In the genomic region with DNA sequence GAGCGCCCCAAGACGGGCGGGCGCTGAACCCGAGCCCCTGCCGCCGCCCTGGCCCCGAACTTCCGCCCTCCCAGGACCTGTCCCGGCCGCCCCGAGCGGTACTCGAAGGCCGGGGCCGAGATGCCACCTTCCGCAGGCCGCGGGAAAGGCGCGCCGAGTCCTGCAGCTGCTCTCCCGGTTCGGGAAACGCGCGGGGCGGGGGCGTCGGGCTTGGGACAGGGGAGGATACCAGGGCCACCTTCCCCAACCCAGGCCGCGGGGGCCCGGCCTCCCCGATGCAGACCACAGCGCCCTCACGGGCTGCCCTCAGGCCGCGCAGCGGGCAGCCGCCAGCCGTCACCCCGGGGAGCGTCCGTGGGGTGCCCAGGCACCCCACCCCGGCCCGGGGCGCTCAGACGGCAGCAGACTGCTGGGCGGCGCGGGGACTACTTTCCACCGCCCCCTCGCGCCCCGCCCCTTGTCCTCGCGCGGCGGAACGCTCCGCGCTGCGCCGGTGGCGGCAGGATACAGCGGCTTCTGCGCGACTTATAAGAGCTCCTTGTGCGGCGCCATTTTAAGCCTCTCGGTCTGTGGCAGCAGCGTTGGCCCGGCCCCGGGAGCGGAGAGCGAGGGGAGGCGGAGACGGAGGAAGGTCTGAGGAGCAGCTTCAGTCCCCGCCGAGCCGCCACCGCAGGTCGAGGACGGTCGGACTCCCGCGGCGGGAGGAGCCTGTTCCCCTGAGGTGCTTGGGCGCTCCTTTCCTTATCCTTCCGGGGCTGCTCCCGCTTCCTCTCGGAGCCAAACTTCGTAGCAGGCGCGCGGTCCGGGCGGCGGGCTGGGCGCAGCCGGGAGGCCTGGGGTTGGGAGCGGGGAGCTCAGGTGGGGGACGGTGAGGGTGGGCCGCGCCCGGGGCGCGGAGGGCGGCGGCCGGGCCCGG, we compare ENCODE assay signal across 1 cellular context.
TF ChIP-seq lines count a peak whose summit lies in the region.

A gene (plus strand): TSS at position 556 of the 916 bp plus-strand sequence. CDS start 24,564 bp downstream, outside the sequence.

TF ChIP-seq in HepG2, 621 proteins besides CTCF, POLR2A, EP300 and RAD21 (continued from another document and continues in another):
- TF ChIP-seq, protein P1, sequence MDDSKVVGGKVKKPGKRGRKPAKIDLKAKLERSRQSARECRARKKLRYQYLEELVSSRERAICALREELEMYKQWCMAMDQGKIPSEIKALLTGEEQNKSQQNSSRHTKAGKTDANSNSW (CRISPR knock-in tag; IDR thresholded peaks at IDR 0.05; ENCODE audit: borderline replicate concordance) = peak; percentile 95
- TF ChIP-seq KLF11 (CRISPR knock-in tag; IDR thresholded peaks at IDR 0.05) (peak; percentile 94; the same call in 1 of the 2 replicates), ZNF619 (CRISPR knock-in tag; IDR thresholded peaks at IDR 0.05) (peak; percentile 39; the same call in 1 of the 2 replicates), CCDC6 (CRISPR knock-in tag; IDR thresholded peaks at IDR 0.05) (peak; percentile 97), KMT2B (CRISPR knock-in tag; IDR thresholded peaks at IDR 0.05) (peak; percentile 95), RARG (CRISPR knock-in tag; IDR thresholded peaks at IDR 0.05; ENCODE audit: low read depth) (0 out of 2 replicates have a peak, but pooled peaks have one; percentile 90), HMG20B (CRISPR knock-in tag; conservative IDR thresholded peaks at IDR 0.05) (peak; percentile 83), ZFY (CRISPR knock-in tag; IDR thresholded peaks at IDR 0.05) (peak; percentile 86), ZNF678 (CRISPR knock-in tag; IDR thresholded peaks at IDR 0.05) (peak; percentile 77; the same call in 1 of the 2 replicates), SOX13 (IDR thresholded peaks at IDR 0.05) (no peak; the same call in 1 of the 2 replicates), SOX13 (CRISPR knock-in tag; conservative IDR thresholded peaks at IDR 0.05 in 1 of 2, IDR thresholded peaks at IDR 0.05 in 1 of 2) (peak in 1 of 2 experiments; percentile 81; a peak in 2 of 4 replicates), SP140L (CRISPR knock-in tag; IDR thresholded peaks at IDR 0.05; ENCODE audit: borderline replicate concordance) (no peak), POGZ (CRISPR knock-in tag; IDR thresholded peaks at IDR 0.05) (peak; percentile 100), AHR (CRISPR knock-in tag; IDR thresholded peaks at IDR 0.05) (peak; percentile 97), ZBTB7B (CRISPR knock-in tag; IDR thresholded peaks at IDR 0.05) (peak; percentile 94), HNF4G (IDR thresholded peaks at IDR 0.05; ENCODE audit: borderline replicate concordance, low read depth, low read length) (peak; percentile 65; the same call in 1 of the 2 replicates), HNF4G (CRISPR knock-in tag; IDR thresholded peaks at IDR 0.05; ENCODE audit: borderline replicate concordance, low read depth) (peak; percentile 16; the same call in 1 of the 2 replicates), MIXL1 (CRISPR knock-in tag; IDR thresholded peaks at IDR 0.05) (peak; percentile 90), ZNF543 (CRISPR knock-in tag; IDR thresholded peaks at IDR 0.05) (peak; percentile 91), TSC22D2 (CRISPR knock-in tag; IDR thresholded peaks at IDR 0.05; ENCODE audit: borderline replicate concordance) (peak; percentile 96), AGO2 (optimal IDR thresholded peaks at IDR 0.05; ENCODE audit: low read depth, low read length) (peak; percentile 89), ZFP36L1 (CRISPR knock-in tag; IDR thresholded peaks at IDR 0.05) (peak; percentile 59; the same call in 1 of the 2 replicates), ZNF570 (CRISPR knock-in tag; IDR thresholded peaks at IDR 0.05; ENCODE audit: borderline replicate concordance) (peak; percentile 79; the same call in 1 of the 2 replicates), MYC (CRISPR knock-in tag; IDR thresholded peaks at IDR 0.05; ENCODE audit: borderline replicate concordance) (peak; percentile 89), FOXC1 (CRISPR knock-in tag; IDR thresholded peaks at IDR 0.05; ENCODE audit: borderline replicate concordance) (peak; percentile 82; the same call in 1 of the 2 replicates), MAFK (conservative IDR thresholded peaks at IDR 0.05 in 1 of 2, IDR thresholded peaks at IDR 0.05 in 1 of 2; ENCODE audit: low read length in 2 of 2) (no peak), ZSCAN22 (CRISPR knock-in tag; IDR thresholded peaks at IDR 0.05) (no peak), ZFX (CRISPR knock-in tag; IDR thresholded peaks at IDR 0.05; ENCODE audit: low read depth) (peak; percentile 91), YEATS2 (CRISPR knock-in tag; IDR thresholded peaks at IDR 0.05; ENCODE audit: borderline replicate concordance) (peak; percentile 91), ZMYM4 (CRISPR knock-in tag; IDR thresholded peaks at IDR 0.05) (peak; percentile 100), ZNF550 (CRISPR knock-in tag; IDR thresholded peaks at IDR 0.05; ENCODE audit: borderline replicate concordance) (no peak), SMAD9 (CRISPR knock-in tag; IDR thresholded peaks at IDR 0.05) (peak; percentile 93), NR2F1 (CRISPR knock-in tag; IDR thresholded peaks at IDR 0.05) (peak; percentile 11 to 39; a peak in 1 of 4 replicates), KLF12 (CRISPR knock-in tag; IDR thresholded peaks at IDR 0.05; ENCODE audit: borderline replicate concordance) (peak; percentile 96), ZSCAN31 (CRISPR knock-in tag; IDR thresholded peaks at IDR 0.05; ENCODE audit: low read depth) (peak; percentile 91), ZNF180 (CRISPR knock-in tag; IDR thresholded peaks at IDR 0.05; ENCODE audit: borderline replicate concordance, low read depth) (0 out of 2 replicates have a peak, but pooled peaks have one; percentile 32), ZNF7 (CRISPR knock-in tag; IDR thresholded peaks at IDR 0.05) (0 out of 2 replicates have a peak, but pooled peaks have one; percentile 52), RXRA (CRISPR knock-in tag; IDR thresholded peaks at IDR 0.05) (peak; percentile 77; the same call in 1 of the 2 replicates), PCBP2 (optimal IDR thresholded peaks at IDR 0.05; ENCODE audit: low read depth, low read length, poor library complexity, severe bottlenecking) (no peak), EED (CRISPR knock-in tag; IDR thresholded peaks at IDR 0.05) (peak; percentile 94; the same call in 1 of the 2 replicates), HMG20A (CRISPR knock-in tag; IDR thresholded peaks at IDR 0.05; ENCODE audit: borderline replicate concordance) (peak; percentile 58; the same call in 1 of the 2 replicates)
- TF ChIP-seq, protein P2, sequence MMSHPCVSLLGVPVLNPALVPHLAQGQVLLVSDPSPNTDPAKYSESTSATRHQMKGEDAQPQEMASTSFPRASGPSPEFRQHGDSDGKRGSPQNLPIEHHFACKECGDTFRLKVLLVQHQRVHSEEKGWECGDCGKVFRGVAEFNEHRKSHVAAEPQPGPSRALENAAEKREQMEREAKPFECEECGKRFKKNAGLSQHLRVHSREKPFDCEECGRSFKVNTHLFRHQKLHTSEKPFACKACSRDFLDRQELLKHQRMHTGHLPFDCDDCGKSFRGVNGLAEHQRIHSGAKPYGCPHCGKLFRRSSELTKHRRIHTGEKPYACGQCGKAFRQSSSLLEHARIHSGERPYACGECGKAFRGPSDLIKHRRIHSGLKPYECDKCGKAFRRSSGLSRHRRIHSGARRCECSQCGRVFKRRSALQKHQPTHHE (CRISPR knock-in tag; IDR thresholded peaks at IDR 0.05; ENCODE audit: borderline replicate concordance) = no peak
- TF ChIP-seq, protein P3, sequence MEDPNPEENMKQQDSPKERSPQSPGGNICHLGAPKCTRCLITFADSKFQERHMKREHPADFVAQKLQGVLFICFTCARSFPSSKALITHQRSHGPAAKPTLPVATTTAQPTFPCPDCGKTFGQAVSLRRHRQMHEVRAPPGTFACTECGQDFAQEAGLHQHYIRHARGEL (CRISPR knock-in tag; IDR thresholded peaks at IDR 0.05) = no peak
- TF ChIP-seq, protein P4, sequence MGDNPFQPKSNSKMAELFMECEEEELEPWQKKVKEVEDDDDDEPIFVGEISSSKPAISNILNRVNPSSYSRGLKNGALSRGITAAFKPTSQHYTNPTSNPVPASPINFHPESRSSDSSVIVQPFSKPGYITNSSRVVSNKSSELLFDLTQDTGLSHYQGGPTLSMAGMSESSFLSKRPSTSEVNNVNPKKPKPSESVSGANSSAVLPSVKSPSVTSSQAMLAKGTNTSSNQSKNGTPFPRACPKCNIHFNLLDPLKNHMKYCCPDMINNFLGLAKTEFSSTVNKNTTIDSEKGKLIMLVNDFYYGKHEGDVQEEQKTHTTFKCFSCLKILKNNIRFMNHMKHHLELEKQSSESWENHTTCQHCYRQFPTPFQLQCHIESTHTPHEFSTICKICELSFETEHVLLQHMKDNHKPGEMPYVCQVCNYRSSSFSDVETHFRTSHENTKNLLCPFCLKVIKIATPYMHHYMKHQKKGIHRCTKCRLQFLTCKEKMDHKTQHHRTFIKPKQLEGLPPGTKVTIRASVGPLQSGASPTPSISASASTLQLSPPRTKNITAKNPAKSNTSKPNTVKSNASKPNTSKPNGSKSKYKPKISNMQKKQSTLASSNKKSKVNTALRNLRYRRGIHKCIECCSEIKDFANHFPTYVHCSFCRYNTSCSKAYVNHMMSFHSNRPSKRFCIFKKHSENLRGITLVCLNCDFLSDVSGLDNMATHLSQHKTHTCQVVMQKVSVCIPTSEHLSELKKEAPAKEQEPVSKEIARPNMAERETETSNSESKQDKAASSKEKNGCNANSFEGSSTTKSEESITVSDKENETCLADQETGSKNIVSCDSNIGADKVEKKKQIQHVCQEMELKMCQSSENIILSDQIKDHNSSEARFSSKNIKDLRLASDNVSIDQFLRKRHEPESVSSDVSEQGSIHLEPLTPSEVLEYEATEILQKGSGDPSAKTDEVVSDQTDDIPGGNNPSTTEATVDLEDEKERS (CRISPR knock-in tag; IDR thresholded peaks at IDR 0.05) = 0 out of 2 replicates have a peak, but pooled peaks have one; percentile 24
- TF ChIP-seq, protein P5, sequence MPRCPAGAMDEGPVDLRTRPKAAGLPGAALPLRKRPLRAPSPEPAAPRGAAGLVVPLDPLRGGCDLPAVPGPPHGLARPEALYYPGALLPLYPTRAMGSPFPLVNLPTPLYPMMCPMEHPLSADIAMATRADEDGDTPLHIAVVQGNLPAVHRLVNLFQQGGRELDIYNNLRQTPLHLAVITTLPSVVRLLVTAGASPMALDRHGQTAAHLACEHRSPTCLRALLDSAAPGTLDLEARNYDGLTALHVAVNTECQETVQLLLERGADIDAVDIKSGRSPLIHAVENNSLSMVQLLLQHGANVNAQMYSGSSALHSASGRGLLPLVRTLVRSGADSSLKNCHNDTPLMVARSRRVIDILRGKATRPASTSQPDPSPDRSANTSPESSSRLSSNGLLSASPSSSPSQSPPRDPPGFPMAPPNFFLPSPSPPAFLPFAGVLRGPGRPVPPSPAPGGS (CRISPR knock-in tag; IDR thresholded peaks at IDR 0.05) = peak; percentile 94
- TF ChIP-seq, protein P6, sequence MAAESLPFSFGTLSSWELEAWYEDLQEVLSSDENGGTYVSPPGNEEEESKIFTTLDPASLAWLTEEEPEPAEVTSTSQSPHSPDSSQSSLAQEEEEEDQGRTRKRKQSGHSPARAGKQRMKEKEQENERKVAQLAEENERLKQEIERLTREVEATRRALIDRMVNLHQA (CRISPR knock-in tag; IDR thresholded peaks at IDR 0.05) = no peak
- TF ChIP-seq, protein P7, sequence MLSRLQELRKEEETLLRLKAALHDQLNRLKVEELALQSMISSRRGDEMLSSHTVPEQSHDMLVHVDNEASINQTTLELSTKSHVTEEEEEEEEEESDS (CRISPR knock-in tag; IDR thresholded peaks at IDR 0.05; ENCODE audit: borderline replicate concordance) = no peak
- TF ChIP-seq, protein P8, sequence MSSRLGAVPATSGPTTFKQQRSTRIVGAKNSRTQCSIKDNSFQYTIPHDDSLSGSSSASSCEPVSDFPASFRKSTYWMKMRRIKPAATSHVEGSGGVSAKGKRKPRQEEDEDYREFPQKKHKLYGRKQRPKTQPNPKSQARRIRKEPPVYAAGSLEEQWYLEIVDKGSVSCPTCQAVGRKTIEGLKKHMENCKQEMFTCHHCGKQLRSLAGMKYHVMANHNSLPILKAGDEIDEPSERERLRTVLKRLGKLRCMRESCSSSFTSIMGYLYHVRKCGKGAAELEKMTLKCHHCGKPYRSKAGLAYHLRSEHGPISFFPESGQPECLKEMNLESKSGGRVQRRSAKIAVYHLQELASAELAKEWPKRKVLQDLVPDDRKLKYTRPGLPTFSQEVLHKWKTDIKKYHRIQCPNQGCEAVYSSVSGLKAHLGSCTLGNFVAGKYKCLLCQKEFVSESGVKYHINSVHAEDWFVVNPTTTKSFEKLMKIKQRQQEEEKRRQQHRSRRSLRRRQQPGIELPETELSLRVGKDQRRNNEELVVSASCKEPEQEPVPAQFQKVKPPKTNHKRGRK (CRISPR knock-in tag; IDR thresholded peaks at IDR 0.05) = no peak
- TF ChIP-seq, protein P9, sequence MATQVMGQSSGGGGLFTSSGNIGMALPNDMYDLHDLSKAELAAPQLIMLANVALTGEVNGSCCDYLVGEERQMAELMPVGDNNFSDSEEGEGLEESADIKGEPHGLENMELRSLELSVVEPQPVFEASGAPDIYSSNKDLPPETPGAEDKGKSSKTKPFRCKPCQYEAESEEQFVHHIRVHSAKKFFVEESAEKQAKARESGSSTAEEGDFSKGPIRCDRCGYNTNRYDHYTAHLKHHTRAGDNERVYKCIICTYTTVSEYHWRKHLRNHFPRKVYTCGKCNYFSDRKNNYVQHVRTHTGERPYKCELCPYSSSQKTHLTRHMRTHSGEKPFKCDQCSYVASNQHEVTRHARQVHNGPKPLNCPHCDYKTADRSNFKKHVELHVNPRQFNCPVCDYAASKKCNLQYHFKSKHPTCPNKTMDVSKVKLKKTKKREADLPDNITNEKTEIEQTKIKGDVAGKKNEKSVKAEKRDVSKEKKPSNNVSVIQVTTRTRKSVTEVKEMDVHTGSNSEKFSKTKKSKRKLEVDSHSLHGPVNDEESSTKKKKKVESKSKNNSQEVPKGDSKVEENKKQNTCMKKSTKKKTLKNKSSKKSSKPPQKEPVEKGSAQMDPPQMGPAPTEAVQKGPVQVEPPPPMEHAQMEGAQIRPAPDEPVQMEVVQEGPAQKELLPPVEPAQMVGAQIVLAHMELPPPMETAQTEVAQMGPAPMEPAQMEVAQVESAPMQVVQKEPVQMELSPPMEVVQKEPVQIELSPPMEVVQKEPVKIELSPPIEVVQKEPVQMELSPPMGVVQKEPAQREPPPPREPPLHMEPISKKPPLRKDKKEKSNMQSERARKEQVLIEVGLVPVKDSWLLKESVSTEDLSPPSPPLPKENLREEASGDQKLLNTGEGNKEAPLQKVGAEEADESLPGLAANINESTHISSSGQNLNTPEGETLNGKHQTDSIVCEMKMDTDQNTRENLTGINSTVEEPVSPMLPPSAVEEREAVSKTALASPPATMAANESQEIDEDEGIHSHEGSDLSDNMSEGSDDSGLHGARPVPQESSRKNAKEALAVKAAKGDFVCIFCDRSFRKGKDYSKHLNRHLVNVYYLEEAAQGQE (IDR thresholded peaks at IDR 0.05; ENCODE audit: borderline replicate concordance in 1 of 2, low read depth in 1 of 2, low read length in 2 of 2) = peak in 1 of 2 experiments; percentile 84; a peak in 2 of 4 replicates
- TF ChIP-seq, protein P10, sequence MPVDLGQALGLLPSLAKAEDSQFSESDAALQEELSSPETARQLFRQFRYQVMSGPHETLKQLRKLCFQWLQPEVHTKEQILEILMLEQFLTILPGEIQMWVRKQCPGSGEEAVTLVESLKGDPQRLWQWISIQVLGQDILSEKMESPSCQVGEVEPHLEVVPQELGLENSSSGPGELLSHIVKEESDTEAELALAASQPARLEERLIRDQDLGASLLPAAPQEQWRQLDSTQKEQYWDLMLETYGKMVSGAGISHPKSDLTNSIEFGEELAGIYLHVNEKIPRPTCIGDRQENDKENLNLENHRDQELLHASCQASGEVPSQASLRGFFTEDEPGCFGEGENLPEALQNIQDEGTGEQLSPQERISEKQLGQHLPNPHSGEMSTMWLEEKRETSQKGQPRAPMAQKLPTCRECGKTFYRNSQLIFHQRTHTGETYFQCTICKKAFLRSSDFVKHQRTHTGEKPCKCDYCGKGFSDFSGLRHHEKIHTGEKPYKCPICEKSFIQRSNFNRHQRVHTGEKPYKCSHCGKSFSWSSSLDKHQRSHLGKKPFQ (CRISPR knock-in tag; IDR thresholded peaks at IDR 0.05; ENCODE audit: insufficient replicate concordance) = peak; percentile 81
